20 cellular contexts compared by ENCODE assay signal in the genomic region with DNA sequence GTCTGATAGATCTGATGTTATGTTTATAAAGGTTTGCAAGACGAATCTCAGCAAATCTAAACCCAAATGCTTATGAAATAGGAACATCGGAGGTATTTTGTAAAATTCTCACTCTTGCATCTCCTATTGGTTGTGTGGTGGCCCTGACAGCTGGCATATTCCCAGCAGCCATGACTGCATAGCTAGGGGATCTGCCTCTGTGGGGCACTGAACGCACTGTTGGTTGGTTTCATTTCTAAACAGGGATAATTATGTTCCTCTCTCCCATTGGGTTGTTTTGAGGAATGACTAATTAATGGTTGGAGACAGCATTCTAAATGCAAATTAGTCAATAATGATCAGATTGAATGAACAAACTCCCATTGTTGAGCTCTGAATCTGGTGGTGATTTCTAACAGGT.
A peak's percentile ranks its signal among the peaks of the same experiment; 100 is the strongest.
DNase-seq lines count a peak whose midpoint lies in the region; ATAC-seq lines count a peak whose summit lies in the region.
"Had no signal": no experiment of that assay in that cellular context is flagged by ENCODE, and none has a peak within 500 bp of the region (broad histone marks: within the 10 kb centered on the region; RNA-seq: fewer than 3 reads in every experiment).

No MANE protein-coding gene starts in this region.

- peak; percentile 17 for DNase-seq in NCI-H2171 treated with DMSO at 0.1 percent for 48 hours (lab: John Stamatoyannopoulos, UW)
- no peak for DNase-seq in NCI-H2171 (lab: John Stamatoyannopoulos, UW)
- DNase-seq in NCI-H69 (lab: John Stamatoyannopoulos, UW), result peak; percentile 89
- peak; percentile 55 for DNase-seq in globus pallidus (ENCODE audit: low spot score)
- DNase-seq in substantia nigra (lab: John Stamatoyannopoulos, UW), result peak in 23 of 49 donors; percentile 2 to 50 (median 20)
- no peak for DNase-seq in NCI-H82 treated with DMSO at 0.1 percent for 48 hours (lab: John Stamatoyannopoulos, UW; ENCODE audit: unreplicated experiment)
- DNase-seq: activated naive CD4-positive, alpha-beta T cell treated with anti-CD3 and anti-CD28 coated beads, Interleukin-2, amount 50 U/mL, for 16 hours; activated T-cell treated with anti-CD3 and anti-CD28 coated beads, Interleukin-2, amount 50 U/mL, for 72 hours; Caco-2; central memory CD4-positive, alpha-beta T cell; Karpas-422; left cardiac atrium; mesenchymal stem cell; naive B cell; NCI-H446; right cardiac atrium had no signal

- ATAC-seq in GM19351 (IDR thresholded peaks at IDR 0.05; ENCODE audit: unreplicated experiment), result no peak
- no peak for ATAC-seq in GM21367 (IDR thresholded peaks at IDR 0.05; ENCODE audit: unreplicated experiment)
- ATAC-seq: activated T-cell treated with anti-CD3 and anti-CD28 coated beads, Interleukin-2, amount 50 U/mL, for 72 hours; left cardiac atrium; right cardiac atrium; Right ventricle myocardium inferior had no signal

- H3K27ac ChIP-seq in substantia nigra (ENCODE audit: low read depth, low read length, poor library complexity, severe bottlenecking), result peak overlapping the region; percentile 21
- H3K27ac ChIP-seq: BLaER1 had no signal

Comparison
In these comparisons a context has a peak if more than half of its experiments do, and no peak if none do; other contexts are left out.
1. DNase-seq: peak in NCI-H2171 treated with DMSO at 0.1 percent for 48 hours (single experiment), NCI-H69 (single experiment) and globus pallidus (single experiment); none in NCI-H2171 (single experiment) and NCI-H82 treated with DMSO at 0.1 percent for 48 hours (single experiment).